Comparison of ENCODE assay signal across 2 cellular contexts in the genomic region with DNA sequence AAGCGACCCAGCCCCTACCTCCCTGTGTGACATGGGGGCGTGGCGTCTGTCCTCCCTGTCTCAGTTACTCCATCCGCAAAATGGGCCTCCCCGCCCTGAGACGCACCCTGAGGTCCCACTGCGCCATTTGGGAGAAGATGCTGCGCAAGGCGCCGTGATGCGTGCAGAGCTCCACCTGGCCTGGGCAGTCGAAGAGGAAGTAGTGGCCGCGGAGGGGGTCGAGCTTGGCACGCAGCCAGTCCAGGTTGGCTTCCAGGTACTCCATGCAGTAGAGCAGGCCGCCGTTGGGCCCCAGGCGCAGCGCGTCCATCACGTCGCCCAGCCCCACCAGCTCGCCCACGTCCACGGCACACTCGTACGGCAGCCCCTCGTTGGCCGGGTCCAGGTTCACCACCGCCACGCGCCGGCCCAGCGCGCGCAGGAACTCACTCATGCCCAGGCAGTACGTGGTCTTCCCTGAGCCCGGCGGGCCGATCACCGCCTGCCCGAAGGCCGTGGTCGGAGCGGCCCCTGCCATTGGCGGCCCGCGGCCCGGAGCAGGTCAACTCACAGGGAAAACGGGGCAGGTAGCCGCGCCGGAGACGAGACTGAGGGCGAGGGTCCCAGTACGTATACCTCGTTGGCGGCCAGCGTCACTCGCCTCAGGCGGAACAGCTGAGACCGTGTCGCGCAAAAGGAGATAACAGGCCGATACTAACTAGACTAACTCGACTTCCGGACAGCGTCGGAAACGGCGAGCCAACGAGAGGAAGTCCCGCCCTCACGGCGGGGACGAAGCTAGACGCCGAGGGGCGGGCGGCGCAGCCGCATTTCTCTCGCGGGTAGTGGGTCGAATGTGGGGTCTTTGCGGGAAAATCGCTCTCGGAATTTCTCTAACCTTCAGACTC.
TF ChIP-seq lines count a peak whose summit lies in the region.

A gene (minus strand): TSS at position 704 of the 887 bp plus-strand sequence. CDS start 187 bp downstream, at position 517.

TF ChIP-seq in GM23338, 12 proteins besides CTCF, POLR2A, EP300 and RAD21 (continued from another document):
- TF ChIP-seq, protein P1, sequence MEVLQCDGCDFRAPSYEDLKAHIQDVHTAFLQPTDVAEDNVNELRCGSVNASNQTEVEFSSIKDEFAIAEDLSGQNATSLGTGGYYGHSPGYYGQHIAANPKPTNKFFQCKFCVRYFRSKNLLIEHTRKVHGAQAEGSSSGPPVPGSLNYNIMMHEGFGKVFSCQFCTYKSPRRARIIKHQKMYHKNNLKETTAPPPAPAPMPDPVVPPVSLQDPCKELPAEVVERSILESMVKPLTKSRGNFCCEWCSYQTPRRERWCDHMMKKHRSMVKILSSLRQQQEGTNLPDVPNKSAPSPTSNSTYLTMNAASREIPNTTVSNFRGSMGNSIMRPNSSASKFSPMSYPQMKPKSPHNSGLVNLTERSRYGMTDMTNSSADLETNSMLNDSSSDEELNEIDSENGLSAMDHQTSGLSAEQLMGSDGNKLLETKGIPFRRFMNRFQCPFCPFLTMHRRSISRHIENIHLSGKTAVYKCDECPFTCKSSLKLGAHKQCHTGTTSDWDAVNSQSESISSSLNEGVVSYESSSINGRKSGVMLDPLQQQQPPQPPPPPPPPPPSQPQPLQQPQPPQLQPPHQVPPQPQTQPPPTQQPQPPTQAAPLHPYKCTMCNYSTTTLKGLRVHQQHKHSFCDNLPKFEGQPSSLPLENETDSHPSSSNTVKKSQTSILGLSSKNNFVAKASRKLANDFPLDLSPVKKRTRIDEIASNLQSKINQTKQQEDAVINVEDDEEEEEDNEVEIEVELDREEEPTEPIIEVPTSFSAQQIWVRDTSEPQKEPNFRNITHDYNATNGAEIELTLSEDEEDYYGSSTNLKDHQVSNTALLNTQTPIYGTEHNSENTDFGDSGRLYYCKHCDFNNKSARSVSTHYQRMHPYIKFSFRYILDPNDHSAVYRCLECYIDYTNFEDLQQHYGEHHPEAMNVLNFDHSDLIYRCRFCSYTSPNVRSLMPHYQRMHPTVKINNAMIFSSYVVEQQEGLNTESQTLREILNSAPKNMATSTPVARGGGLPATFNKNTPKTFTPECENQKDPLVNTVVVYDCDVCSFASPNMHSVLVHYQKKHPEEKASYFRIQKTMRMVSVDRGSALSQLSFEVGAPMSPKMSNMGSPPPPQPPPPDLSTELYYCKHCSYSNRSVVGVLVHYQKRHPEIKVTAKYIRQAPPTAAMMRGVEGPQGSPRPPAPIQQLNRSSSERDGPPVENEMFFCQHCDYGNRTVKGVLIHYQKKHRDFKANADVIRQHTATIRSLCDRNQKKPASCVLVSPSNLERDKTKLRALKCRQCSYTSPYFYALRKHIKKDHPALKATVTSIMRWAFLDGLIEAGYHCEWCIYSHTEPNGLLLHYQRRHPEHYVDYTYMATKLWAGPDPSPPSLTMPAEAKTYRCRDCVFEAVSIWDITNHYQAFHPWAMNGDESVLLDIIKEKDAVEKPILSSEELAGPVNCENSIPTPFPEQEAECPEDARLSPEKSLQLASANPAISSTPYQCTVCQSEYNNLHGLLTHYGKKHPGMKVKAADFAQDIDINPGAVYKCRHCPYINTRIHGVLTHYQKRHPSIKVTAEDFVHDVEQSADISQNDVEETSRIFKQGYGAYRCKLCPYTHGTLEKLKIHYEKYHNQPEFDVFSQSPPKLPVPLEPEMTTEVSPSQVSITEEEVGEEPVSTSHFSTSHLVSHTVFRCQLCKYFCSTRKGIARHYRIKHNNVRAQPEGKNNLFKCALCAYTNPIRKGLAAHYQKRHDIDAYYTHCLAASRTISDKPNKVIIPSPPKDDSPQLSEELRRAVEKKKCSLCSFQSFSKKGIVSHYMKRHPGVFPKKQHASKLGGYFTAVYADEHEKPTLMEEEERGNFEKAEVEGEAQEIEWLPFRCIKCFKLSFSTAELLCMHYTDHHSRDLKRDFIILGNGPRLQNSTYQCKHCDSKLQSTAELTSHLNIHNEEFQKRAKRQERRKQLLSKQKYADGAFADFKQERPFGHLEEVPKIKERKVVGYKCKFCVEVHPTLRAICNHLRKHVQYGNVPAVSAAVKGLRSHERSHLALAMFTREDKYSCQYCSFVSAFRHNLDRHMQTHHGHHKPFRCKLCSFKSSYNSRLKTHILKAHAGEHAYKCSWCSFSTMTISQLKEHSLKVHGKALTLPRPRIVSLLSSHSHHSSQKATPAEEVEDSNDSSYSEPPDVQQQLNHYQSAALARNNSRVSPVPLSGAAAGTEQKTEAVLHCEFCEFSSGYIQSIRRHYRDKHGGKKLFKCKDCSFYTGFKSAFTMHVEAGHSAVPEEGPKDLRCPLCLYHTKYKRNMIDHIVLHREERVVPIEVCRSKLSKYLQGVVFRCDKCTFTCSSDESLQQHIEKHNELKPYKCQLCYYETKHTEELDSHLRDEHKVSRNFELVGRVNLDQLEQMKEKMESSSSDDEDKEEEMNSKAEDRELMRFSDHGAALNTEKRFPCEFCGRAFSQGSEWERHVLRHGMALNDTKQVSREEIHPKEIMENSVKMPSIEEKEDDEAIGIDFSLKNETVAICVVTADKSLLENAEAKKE (CRISPR knock-in tag; IDR thresholded peaks at IDR 0.05) = no peak
- TF ChIP-seq CREB1 (CRISPR knock-in tag; IDR thresholded peaks at IDR 0.05; ENCODE audit: low read depth) (peak; percentile 56; the same call in 1 of the 2 replicates), POLR2AphosphoS5 (IDR thresholded peaks at IDR 0.05; ENCODE audit: low read depth) (peak; percentile 95), ZNF114 (CRISPR knock-in tag; IDR thresholded peaks at IDR 0.05) (no peak)
- TF ChIP-seq, protein P2, sequence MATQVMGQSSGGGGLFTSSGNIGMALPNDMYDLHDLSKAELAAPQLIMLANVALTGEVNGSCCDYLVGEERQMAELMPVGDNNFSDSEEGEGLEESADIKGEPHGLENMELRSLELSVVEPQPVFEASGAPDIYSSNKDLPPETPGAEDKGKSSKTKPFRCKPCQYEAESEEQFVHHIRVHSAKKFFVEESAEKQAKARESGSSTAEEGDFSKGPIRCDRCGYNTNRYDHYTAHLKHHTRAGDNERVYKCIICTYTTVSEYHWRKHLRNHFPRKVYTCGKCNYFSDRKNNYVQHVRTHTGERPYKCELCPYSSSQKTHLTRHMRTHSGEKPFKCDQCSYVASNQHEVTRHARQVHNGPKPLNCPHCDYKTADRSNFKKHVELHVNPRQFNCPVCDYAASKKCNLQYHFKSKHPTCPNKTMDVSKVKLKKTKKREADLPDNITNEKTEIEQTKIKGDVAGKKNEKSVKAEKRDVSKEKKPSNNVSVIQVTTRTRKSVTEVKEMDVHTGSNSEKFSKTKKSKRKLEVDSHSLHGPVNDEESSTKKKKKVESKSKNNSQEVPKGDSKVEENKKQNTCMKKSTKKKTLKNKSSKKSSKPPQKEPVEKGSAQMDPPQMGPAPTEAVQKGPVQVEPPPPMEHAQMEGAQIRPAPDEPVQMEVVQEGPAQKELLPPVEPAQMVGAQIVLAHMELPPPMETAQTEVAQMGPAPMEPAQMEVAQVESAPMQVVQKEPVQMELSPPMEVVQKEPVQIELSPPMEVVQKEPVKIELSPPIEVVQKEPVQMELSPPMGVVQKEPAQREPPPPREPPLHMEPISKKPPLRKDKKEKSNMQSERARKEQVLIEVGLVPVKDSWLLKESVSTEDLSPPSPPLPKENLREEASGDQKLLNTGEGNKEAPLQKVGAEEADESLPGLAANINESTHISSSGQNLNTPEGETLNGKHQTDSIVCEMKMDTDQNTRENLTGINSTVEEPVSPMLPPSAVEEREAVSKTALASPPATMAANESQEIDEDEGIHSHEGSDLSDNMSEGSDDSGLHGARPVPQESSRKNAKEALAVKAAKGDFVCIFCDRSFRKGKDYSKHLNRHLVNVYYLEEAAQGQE (IDR thresholded peaks at IDR 0.05; ENCODE audit: unreplicated experiment) = no peak

TF ChIP-seq in SK-N-SH, 30 proteins besides CTCF, POLR2A, EP300 and RAD21 (continued from another document):
- TF ChIP-seq, protein P3, sequence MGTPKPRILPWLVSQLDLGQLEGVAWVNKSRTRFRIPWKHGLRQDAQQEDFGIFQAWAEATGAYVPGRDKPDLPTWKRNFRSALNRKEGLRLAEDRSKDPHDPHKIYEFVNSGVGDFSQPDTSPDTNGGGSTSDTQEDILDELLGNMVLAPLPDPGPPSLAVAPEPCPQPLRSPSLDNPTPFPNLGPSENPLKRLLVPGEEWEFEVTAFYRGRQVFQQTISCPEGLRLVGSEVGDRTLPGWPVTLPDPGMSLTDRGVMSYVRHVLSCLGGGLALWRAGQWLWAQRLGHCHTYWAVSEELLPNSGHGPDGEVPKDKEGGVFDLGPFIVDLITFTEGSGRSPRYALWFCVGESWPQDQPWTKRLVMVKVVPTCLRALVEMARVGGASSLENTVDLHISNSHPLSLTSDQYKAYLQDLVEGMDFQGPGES (IDR thresholded peaks at IDR 0.05; ENCODE audit: low read depth, low read length) = no peak
- TF ChIP-seq RFX5 (IDR thresholded peaks at IDR 0.05; ENCODE audit: low read length) = no peak
- TF ChIP-seq FOSL2 (IDR thresholded peaks at IDR 0.05; ENCODE audit: borderline replicate concordance, low read depth) = no peak
- TF ChIP-seq YY1 (IDR thresholded peaks at IDR 0.05; ENCODE audit: low read depth) = no peak
- no peak for TF ChIP-seq TEAD4 (IDR thresholded peaks at IDR 0.05; ENCODE audit: borderline replicate concordance, insufficient read depth)
- TF ChIP-seq, protein P4, sequence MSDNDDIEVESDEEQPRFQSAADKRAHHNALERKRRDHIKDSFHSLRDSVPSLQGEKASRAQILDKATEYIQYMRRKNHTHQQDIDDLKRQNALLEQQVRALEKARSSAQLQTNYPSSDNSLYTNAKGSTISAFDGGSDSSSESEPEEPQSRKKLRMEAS (IDR thresholded peaks at IDR 0.05; ENCODE audit: low read depth) = peak; percentile 55; the same call in 1 of the 2 replicates
- peak; percentile 93 for TF ChIP-seq GABPA (IDR thresholded peaks at IDR 0.05; ENCODE audit: low read depth)
- no peak for TF ChIP-seq MEF2A (IDR thresholded peaks at IDR 0.05; ENCODE audit: borderline replicate concordance, low read depth)
- TF ChIP-seq FOXM1 (IDR thresholded peaks at IDR 0.05; ENCODE audit: low read depth) = no peak
- TF ChIP-seq, protein P5, sequence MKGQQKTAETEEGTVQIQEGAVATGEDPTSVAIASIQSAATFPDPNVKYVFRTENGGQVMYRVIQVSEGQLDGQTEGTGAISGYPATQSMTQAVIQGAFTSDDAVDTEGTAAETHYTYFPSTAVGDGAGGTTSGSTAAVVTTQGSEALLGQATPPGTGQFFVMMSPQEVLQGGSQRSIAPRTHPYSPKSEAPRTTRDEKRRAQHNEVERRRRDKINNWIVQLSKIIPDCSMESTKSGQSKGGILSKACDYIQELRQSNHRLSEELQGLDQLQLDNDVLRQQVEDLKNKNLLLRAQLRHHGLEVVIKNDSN (IDR thresholded peaks at IDR 0.05; ENCODE audit: borderline replicate concordance, low read depth) = no peak
- TF ChIP-seq, protein P6, sequence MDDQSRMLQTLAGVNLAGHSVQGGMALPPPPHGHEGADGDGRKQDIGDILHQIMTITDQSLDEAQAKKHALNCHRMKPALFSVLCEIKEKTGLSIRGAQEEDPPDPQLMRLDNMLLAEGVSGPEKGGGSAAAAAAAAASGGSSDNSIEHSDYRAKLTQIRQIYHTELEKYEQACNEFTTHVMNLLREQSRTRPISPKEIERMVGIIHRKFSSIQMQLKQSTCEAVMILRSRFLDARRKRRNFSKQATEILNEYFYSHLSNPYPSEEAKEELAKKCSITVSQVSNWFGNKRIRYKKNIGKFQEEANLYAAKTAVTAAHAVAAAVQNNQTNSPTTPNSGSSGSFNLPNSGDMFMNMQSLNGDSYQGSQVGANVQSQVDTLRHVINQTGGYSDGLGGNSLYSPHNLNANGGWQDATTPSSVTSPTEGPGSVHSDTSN (IDR thresholded peaks at IDR 0.05) = peak; percentile 41; the same call in 1 of the 2 replicates
- no peak for TF ChIP-seq TCF12 (IDR thresholded peaks at IDR 0.05)
- TF ChIP-seq NRF1 (IDR thresholded peaks at IDR 0.05; ENCODE audit: low read depth, low read length) = peak; percentile 62
- TF ChIP-seq JUND (IDR thresholded peaks at IDR 0.05) = no peak
- peak; percentile 79 for TF ChIP-seq CHD2 (IDR thresholded peaks at IDR 0.05; ENCODE audit: low read length, partially characterized antibody)
- TF ChIP-seq ELF1 (IDR thresholded peaks at IDR 0.05) = peak; percentile 77
- no peak for TF ChIP-seq RXRA (IDR thresholded peaks at IDR 0.05; ENCODE audit: borderline replicate concordance, low read depth)
- TF ChIP-seq MXI1 (IDR thresholded peaks at IDR 0.05; ENCODE audit: low read depth, low read length) = peak; percentile 68
- TF ChIP-seq SIN3A (IDR thresholded peaks at IDR 0.05; ENCODE audit: borderline replicate concordance, low read depth, low read length) = no peak
- peak; percentile 95 for TF ChIP-seq POLR2AphosphoS5 (IDR thresholded peaks at IDR 0.05; ENCODE audit: low read depth, low read length)
- no peak for TF ChIP-seq SMC3 (IDR thresholded peaks at IDR 0.05; ENCODE audit: low read depth, low read length)
- TF ChIP-seq, protein P2 (IDR thresholded peaks at IDR 0.05; ENCODE audit: low read depth, low read length) = no peak
- TF ChIP-seq, protein P7, sequence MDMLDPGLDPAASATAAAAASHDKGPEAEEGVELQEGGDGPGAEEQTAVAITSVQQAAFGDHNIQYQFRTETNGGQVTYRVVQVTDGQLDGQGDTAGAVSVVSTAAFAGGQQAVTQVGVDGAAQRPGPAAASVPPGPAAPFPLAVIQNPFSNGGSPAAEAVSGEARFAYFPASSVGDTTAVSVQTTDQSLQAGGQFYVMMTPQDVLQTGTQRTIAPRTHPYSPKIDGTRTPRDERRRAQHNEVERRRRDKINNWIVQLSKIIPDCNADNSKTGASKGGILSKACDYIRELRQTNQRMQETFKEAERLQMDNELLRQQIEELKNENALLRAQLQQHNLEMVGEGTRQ (IDR thresholded peaks at IDR 0.05; ENCODE audit: borderline replicate concordance, low read depth, low read length) = no peak
